8 cellular contexts compared by ENCODE assay signal in the genomic region with DNA sequence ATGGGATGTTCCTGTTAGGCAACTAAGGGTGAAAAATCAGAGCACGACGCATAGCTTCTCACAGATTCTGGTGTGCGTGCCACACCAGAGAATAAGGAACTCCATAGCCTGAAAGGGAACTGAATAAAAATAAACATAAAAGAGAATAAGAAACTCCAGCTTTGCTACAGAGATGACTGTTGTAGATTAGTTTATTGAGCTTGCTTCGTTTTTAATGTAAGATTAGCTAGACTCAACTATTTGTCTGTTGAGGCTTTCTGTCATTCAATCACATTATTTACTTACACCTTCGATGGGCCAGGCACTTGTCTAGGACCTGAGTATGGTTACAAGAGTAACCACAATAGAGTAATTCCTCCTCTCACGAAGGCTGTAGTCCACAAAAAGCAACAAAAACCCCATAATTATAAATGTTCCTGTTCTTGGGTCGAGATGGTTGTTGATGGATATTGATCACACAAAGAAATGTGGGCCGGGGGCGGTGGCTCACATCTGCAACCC. TPM values are rescaled to one million over a fixed set of nuclear protein-coding genes. Genes with fewer than 3 reads are reported as not detected.
DNase-seq lines count a peak whose midpoint lies in the region; ATAC-seq lines count a peak whose summit lies in the region.

No MANE protein-coding gene starts in this region.

- H2BK12ac ChIP-seq in mesenchymal stem cell (ENCODE audit: low read length in 2 of 2), result no peak overlapping the region

- H3K9ac ChIP-seq in mesenchymal stem cell (ENCODE audit: low read length), result peak overlapping the region; percentile 100

- peak overlapping the region; percentile 4 for H2AK5ac ChIP-seq in mesenchymal stem cell (ENCODE audit: low read length, severe bottlenecking)

- H2AFZ ChIP-seq in mesenchymal stem cell (ENCODE audit: low read depth, low read length), result no peak overlapping the region

- H2BK15ac ChIP-seq in mesenchymal stem cell (ENCODE audit: low read depth, poor library complexity, severe bottlenecking), result no peak overlapping the region

- H3K27me3 Mint-ChIP-seq in stimulated activated naive CD8-positive, alpha-beta T cell treated with anti-CD3 and anti-CD28 coated beads, Interleukin-15, Interleukin-2, amounts not matched to agents 100 ng/mL and 50 ng/mL, for 24 hours, result no peaks in the 10 kb centered on the region
- H3K27me3 Mint-ChIP-seq in activated naive CD8-positive, alpha-beta T cell treated with anti-CD3 and anti-CD28 coated beads, Interleukin-2, amount 10 ng/mL, durations not matched to agents 7 days and 5 days, result no peaks in the 10 kb centered on the region

- H3K27ac ChIP-seq in mesenchymal stem cell (ENCODE audit: low read length, poor library complexity, severe bottlenecking), result peak overlapping the region; percentile 13

- H3K79me1 ChIP-seq in mesenchymal stem cell (replicated peaks; ENCODE audit: low read length, poor library complexity, severe bottlenecking), result peaks cover 7% of the 10 kb centered on the region

- H3K4ac ChIP-seq in mesenchymal stem cell (ENCODE audit: low read depth in 1 of 2, low read length in 2 of 2), result no peak overlapping the region

- WGBS in mesenchymal stem cell, result 98% methylated on average over 7 of the region's 9 CpGs

- no peak for ATAC-seq in stimulated activated naive CD8-positive, alpha-beta T cell treated with anti-CD3 and anti-CD28 coated beads, Interleukin-15, Interleukin-2, amounts not matched to agents 100 U/mL and 50 U/mL, for 24 hours
- no peak for ATAC-seq in activated naive CD8-positive, alpha-beta T cell treated with anti-CD3 and anti-CD28 coated beads, Interleukin-2, amount 10 ng/mL, durations not matched to agents 7 days and 5 days (ENCODE audit: low read depth)

- peak overlapping the region; percentile 96 for H3K27ac Mint-ChIP-seq in stimulated activated naive CD8-positive, alpha-beta T cell treated with anti-CD3 and anti-CD28 coated beads, Interleukin-15, Interleukin-2, amounts not matched to agents 100 ng/mL and 50 ng/mL, for 24 hours
- peak overlapping the region; percentile 99 for H3K27ac Mint-ChIP-seq in activated naive CD8-positive, alpha-beta T cell treated with anti-CD3 and anti-CD28 coated beads, Interleukin-2, amount 10 ng/mL, durations not matched to agents 7 days and 5 days

- no peak overlapping the region for H2BK5ac ChIP-seq in mesenchymal stem cell (ENCODE audit: low read depth, low read length, poor library complexity, severe bottlenecking)

- H3K4me3 Mint-ChIP-seq in stimulated activated naive CD8-positive, alpha-beta T cell treated with anti-CD3 and anti-CD28 coated beads, Interleukin-15, Interleukin-2, amounts not matched to agents 100 ng/mL and 50 ng/mL, for 24 hours, result peak overlapping the region; percentile 99
- peak overlapping the region; percentile 98 for H3K4me3 Mint-ChIP-seq in activated naive CD8-positive, alpha-beta T cell treated with anti-CD3 and anti-CD28 coated beads, Interleukin-2, amount 10 ng/mL, durations not matched to agents 7 days and 5 days

- H3K9me3 ChIP-seq in mesenchymal stem cell (ENCODE audit: control insufficient read depth, low read length), result no peaks in the 10 kb centered on the region

- no peak overlapping the region for H3K23ac ChIP-seq in mesenchymal stem cell (ENCODE audit: low read length in 2 of 2)

- peak overlapping the region; percentile 64 for H4K8ac ChIP-seq in mesenchymal stem cell (ENCODE audit: low read length)

- POLR2A ChIA-PET in activated naive CD8-positive, alpha-beta T cell treated with anti-CD3 and anti-CD28 coated beads, Interleukin-2, amount 10 ng/mL, durations not matched to agents 7 days and 5 days (lab: Charles Lee), result interaction anchor here (0.6 to 5.6 kb wide), 20 partner anchors 9 to 882 kb away, joined by 3 to 145 read pairs (median 6); a partner anchor contains a TSS

- no peaks in the 10 kb centered on the region for H3K27me3 ChIP-seq in mesenchymal stem cell (ENCODE audit: control insufficient read depth in 1 of 2, insufficient read depth in 1 of 2, low read length in 2 of 2)

- no peak overlapping the region for H3K18ac ChIP-seq in mesenchymal stem cell (ENCODE audit: low read depth in 1 of 2, low read length in 2 of 2)

- no peaks in the 10 kb centered on the region for H3K9me3 Mint-ChIP-seq in stimulated activated naive CD8-positive, alpha-beta T cell treated with anti-CD3 and anti-CD28 coated beads, Interleukin-15, Interleukin-2, amounts not matched to agents 100 ng/mL and 50 ng/mL, for 24 hours
- no peaks in the 10 kb centered on the region for H3K9me3 Mint-ChIP-seq in activated naive CD8-positive, alpha-beta T cell treated with anti-CD3 and anti-CD28 coated beads, Interleukin-2, amount 10 ng/mL, durations not matched to agents 7 days and 5 days

- H3K4me1 ChIP-seq in mesenchymal stem cell (ENCODE audit: control insufficient read depth, insufficient read depth, low read depth, low read length), result peaks cover 8% of the 10 kb centered on the region

- peaks cover 48% of the 10 kb centered on the region for H3K36me3 Mint-ChIP-seq in stimulated activated naive CD8-positive, alpha-beta T cell treated with anti-CD3 and anti-CD28 coated beads, Interleukin-15, Interleukin-2, amounts not matched to agents 100 ng/mL and 50 ng/mL, for 24 hours (ENCODE audit: low read depth)
- H3K36me3 Mint-ChIP-seq in activated naive CD8-positive, alpha-beta T cell treated with anti-CD3 and anti-CD28 coated beads, Interleukin-2, amount 10 ng/mL, durations not matched to agents 7 days and 5 days, result peaks cover 18% of the 10 kb centered on the region

- no peak overlapping the region for H3K14ac ChIP-seq in mesenchymal stem cell (ENCODE audit: low read length in 2 of 2)

- H3K4me2 ChIP-seq in mesenchymal stem cell (ENCODE audit: low read length, poor library complexity, severe bottlenecking), result peak overlapping the region; percentile 59

- no peak overlapping the region for H2BK120ac ChIP-seq in mesenchymal stem cell (ENCODE audit: low read depth, low read length)

- H3K4me3 ChIP-seq in mesenchymal stem cell (ENCODE audit: insufficient read depth in 1 of 2, low read depth in 1 of 2, low read length in 2 of 2), result peak overlapping the region in 1 of 2 experiments; percentile 94

- no peak overlapping the region for H4K91ac ChIP-seq in mesenchymal stem cell (ENCODE audit: low read length)

- peaks cover 38% of the 10 kb centered on the region for H3K4me1 Mint-ChIP-seq in stimulated activated naive CD8-positive, alpha-beta T cell treated with anti-CD3 and anti-CD28 coated beads, Interleukin-15, Interleukin-2, amounts not matched to agents 100 ng/mL and 50 ng/mL, for 24 hours (ENCODE audit: low read depth)
- H3K4me1 Mint-ChIP-seq in activated naive CD8-positive, alpha-beta T cell treated with anti-CD3 and anti-CD28 coated beads, Interleukin-2, amount 10 ng/mL, durations not matched to agents 7 days and 5 days, result peaks cover 26% of the 10 kb centered on the region

- H3K36me3 ChIP-seq in mesenchymal stem cell (ENCODE audit: control insufficient read depth in 1 of 2, insufficient read depth in 2 of 2, low read depth in 1 of 2, low read length in 2 of 2), result peaks cover 23 to 39% of the 10 kb centered on the region in 2 experiments

- no peak for DNase-seq in stimulated activated naive CD8-positive, alpha-beta T cell treated with anti-CD3 and anti-CD28 coated beads, Interleukin-15, Interleukin-2, amounts not matched to agents 100 U/mL and 50 U/mL, for 24 hours
- no peak for DNase-seq in activated naive CD8-positive, alpha-beta T cell treated with anti-CD3 and anti-CD28 coated beads, Interleukin-2, amount 10 ng/mL, durations not matched to agents 7 days and 5 days
- DNase-seq in mesenchymal stem cell, result no peak
- no peak for DNase-seq in NAMALWA (ENCODE audit: low spot score)
- DNase-seq in A172 (ENCODE audit: low spot score), result no peak
- no peak for DNase-seq in NCI-H187 (lab: John Stamatoyannopoulos, UW)
- DNase-seq in NCI-H146 (lab: John Stamatoyannopoulos, UW), result no peak

RNA-seq across cellular contexts. Expression of a gene that starts 0.8 kb away (rescaled TPM):
- total RNA-seq in activated naive CD8-positive, alpha-beta T cell treated with anti-CD3 and anti-CD28 coated beads, Interleukin-2, amount 10 ng/mL, durations not matched to agents 7 days and 5 days, result 10 to 100 TPM; 44.8 to 45.3 TPM
- 9.3 TPM for polyA plus RNA-seq in mesenchymal stem cell (2013, experiment 1 of 2)
- polyA plus RNA-seq in mesenchymal stem cell (2013, experiment 2 of 2), result 9.7 TPM
- total RNA-seq in A172 (2014; rRNA removed; shearing (Covaris generic)), result 19.7 and 30.2 TPM in 2 replicates

RNA-seq across cellular contexts. Expression of a gene that starts 25.2 kb away (rescaled TPM):
- 100 to 1,000 TPM; 108 to 115 TPM for total RNA-seq in activated naive CD8-positive, alpha-beta T cell treated with anti-CD3 and anti-CD28 coated beads, Interleukin-2, amount 10 ng/mL, durations not matched to agents 7 days and 5 days
- polyA plus RNA-seq in mesenchymal stem cell (2013, experiment 1 of 2), result 69.5 TPM
- polyA plus RNA-seq in mesenchymal stem cell (2013, experiment 2 of 2), result 65.9 TPM
- 54.0 and 69.1 TPM in 2 replicates for total RNA-seq in A172 (2014; rRNA removed; shearing (Covaris generic))

RNA-seq across cellular contexts. Expression of a gene that starts 25.5 kb away (rescaled TPM):
- total RNA-seq in activated naive CD8-positive, alpha-beta T cell treated with anti-CD3 and anti-CD28 coated beads, Interleukin-2, amount 10 ng/mL, durations not matched to agents 7 days and 5 days, result 100 to 1,000 TPM; 125 to 130 TPM
- 8.8 TPM for polyA plus RNA-seq in mesenchymal stem cell (2013, experiment 1 of 2)
- 6.2 TPM for polyA plus RNA-seq in mesenchymal stem cell (2013, experiment 2 of 2)
- 43.3 and 49.0 TPM in 2 replicates for total RNA-seq in A172 (2014; rRNA removed; shearing (Covaris generic))
